ENCODE assay signal across 1 cellular context in the genomic region with DNA sequence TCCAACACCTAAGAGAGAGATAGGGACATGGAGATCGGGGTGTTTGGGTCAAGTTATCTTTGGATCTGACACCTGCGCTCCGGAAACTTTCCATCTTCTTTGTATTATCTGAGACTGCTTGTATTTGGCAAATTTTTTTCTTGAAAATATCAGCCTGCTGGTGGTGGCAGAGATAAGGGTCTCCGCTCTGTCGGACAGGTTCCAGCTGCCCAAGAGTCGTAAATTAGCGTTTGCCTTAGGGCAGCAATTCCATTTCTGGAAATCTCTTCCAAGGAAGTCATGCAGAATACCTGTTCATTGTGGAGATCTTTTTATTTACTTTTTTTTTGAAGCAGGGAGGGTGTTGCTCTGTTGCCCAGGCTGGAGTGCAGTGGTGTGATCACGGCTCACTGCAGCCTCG.
TF ChIP-seq lines count a peak whose summit lies in the region.

No MANE protein-coding gene starts in this region.

TF ChIP-seq in HepG2, 621 proteins besides CTCF, POLR2A, EP300 and RAD21 (continued from another document):
- TF ChIP-seq, protein P1, sequence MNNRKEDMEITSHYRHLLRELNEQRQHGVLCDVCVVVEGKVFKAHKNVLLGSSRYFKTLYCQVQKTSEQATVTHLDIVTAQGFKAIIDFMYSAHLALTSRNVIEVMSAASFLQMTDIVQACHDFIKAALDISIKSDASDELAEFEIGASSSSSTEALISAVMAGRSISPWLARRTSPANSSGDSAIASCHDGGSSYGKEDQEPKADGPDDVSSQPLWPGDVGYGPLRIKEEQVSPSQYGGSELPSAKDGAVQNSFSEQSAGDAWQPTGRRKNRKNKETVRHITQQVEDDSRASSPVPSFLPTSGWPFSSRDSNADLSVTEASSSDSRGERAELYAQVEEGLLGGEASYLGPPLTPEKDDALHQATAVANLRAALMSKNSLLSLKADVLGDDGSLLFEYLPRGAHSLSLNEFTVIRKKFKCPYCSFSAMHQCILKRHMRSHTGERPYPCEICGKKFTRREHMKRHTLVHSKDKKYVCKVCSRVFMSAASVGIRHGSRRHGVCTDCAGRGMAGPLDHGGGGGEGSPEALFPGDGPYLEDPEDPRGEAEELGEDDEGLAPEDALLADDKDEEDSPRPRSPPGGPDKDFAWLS (CRISPR knock-in tag; IDR thresholded peaks at IDR 0.05; ENCODE audit: borderline replicate concordance) = no peak
- TF ChIP-seq, protein P2, sequence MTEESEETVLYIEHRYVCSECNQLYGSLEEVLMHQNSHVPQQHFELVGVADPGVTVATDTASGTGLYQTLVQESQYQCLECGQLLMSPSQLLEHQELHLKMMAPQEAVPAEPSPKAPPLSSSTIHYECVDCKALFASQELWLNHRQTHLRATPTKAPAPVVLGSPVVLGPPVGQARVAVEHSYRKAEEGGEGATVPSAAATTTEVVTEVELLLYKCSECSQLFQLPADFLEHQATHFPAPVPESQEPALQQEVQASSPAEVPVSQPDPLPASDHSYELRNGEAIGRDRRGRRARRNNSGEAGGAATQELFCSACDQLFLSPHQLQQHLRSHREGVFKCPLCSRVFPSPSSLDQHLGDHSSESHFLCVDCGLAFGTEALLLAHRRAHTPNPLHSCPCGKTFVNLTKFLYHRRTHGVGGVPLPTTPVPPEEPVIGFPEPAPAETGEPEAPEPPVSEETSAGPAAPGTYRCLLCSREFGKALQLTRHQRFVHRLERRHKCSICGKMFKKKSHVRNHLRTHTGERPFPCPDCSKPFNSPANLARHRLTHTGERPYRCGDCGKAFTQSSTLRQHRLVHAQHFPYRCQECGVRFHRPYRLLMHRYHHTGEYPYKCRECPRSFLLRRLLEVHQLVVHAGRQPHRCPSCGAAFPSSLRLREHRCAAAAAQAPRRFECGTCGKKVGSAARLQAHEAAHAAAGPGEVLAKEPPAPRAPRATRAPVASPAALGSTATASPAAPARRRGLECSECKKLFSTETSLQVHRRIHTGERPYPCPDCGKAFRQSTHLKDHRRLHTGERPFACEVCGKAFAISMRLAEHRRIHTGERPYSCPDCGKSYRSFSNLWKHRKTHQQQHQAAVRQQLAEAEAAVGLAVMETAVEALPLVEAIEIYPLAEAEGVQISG (CRISPR knock-in tag; IDR thresholded peaks at IDR 0.05) = no peak
- TF ChIP-seq, protein P3, sequence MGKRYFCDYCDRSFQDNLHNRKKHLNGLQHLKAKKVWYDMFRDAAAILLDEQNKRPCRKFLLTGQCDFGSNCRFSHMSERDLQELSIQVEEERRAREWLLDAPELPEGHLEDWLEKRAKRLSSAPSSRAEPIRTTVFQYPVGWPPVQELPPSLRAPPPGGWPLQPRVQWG (CRISPR knock-in tag; IDR thresholded peaks at IDR 0.05; ENCODE audit: borderline replicate concordance, low read depth) = no peak
- TF ChIP-seq ONECUT2 (CRISPR knock-in tag; IDR thresholded peaks at IDR 0.05) = no peak
- TF ChIP-seq ATM (IDR thresholded peaks at IDR 0.05; ENCODE audit: borderline replicate concordance) = no peak
- no peak for TF ChIP-seq ZNF749 (CRISPR knock-in tag; IDR thresholded peaks at IDR 0.05; ENCODE audit: borderline replicate concordance)
- TF ChIP-seq, protein P4, sequence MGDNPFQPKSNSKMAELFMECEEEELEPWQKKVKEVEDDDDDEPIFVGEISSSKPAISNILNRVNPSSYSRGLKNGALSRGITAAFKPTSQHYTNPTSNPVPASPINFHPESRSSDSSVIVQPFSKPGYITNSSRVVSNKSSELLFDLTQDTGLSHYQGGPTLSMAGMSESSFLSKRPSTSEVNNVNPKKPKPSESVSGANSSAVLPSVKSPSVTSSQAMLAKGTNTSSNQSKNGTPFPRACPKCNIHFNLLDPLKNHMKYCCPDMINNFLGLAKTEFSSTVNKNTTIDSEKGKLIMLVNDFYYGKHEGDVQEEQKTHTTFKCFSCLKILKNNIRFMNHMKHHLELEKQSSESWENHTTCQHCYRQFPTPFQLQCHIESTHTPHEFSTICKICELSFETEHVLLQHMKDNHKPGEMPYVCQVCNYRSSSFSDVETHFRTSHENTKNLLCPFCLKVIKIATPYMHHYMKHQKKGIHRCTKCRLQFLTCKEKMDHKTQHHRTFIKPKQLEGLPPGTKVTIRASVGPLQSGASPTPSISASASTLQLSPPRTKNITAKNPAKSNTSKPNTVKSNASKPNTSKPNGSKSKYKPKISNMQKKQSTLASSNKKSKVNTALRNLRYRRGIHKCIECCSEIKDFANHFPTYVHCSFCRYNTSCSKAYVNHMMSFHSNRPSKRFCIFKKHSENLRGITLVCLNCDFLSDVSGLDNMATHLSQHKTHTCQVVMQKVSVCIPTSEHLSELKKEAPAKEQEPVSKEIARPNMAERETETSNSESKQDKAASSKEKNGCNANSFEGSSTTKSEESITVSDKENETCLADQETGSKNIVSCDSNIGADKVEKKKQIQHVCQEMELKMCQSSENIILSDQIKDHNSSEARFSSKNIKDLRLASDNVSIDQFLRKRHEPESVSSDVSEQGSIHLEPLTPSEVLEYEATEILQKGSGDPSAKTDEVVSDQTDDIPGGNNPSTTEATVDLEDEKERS (CRISPR knock-in tag; IDR thresholded peaks at IDR 0.05) = no peak
- TF ChIP-seq IKZF1 (IDR thresholded peaks at IDR 0.05) = no peak
- TF ChIP-seq AKAP8 (CRISPR knock-in tag; IDR thresholded peaks at IDR 0.05) = no peak
TF ChIP-seq in HepG2: peak in this region for 0.
